In genomic region chr5:88140863-88141694, GRCh38 we compare ENCODE assay signal across 8 cellular contexts.
DNase-seq lines count a peak whose midpoint lies in the region; ATAC-seq and TF ChIP-seq lines count a peak whose summit lies in the region.

No MANE protein-coding gene starts in this region.

- no peak overlapping the region for H3K27ac Mint-ChIP-seq in T-cell

- POLR2A ChIA-PET in T-cell (lab: Charles Lee): interaction anchor here in 1 of 2 donors (0.6 to 0.7 kb wide), 3 partner anchors 267 to 547 kb away, joined by 3 to 12 read pairs (median 3); no protein-coding TSS in a partner anchor

- intact Hi-C loops in prostate gland (cut with DNase I): loop anchor here (5.0 kb wide), 2 partner anchors 536 to 551 kb away; no protein-coding TSS in a partner anchor

- H3K36me3 ChIP-seq in right atrium auricular region (no peaks in the 10 kb centered on the region), prostate gland (no peaks in the 10 kb centered on the region)

- ATAC-seq in HG02885 (IDR thresholded peaks at IDR 0.05; ENCODE audit: poor library complexity, unreplicated experiment) (peak; percentile 87), T-cell (replicated peaks in 1 of 4) (peak; percentile 81 to 92 (median 87))

- H3K9me3 ChIP-seq in right atrium auricular region (no peaks in the 10 kb centered on the region), prostate gland (no peaks in the 10 kb centered on the region)

- H3K27me3 ChIP-seq in right atrium auricular region (peaks cover 4 to 19% of the 10 kb centered on the region in 2 donors), prostate gland (replicated peaks; ENCODE audit: insufficient read depth) (no peaks in the 10 kb centered on the region)

- CTCF ChIA-PET in T-cell (lab: Charles Lee): interaction anchor here (0.6 to 1.3 kb wide), 3 partner anchors 70 to 360 kb away, joined by 3 to 4 read pairs (median 4); no protein-coding TSS in a partner anchor

- peaks cover 17 to 21% (median 20%) of the 10 kb centered on the region in 3 donors for H3K4me1 Mint-ChIP-seq in T-cell

- in situ Hi-C loops in GM13976 (cut with MboI; ENCODE audit: low sequenced_read_pairs, unreplicated experiment): loop anchor here (10.0 kb wide), 1 partner anchor 534 kb away; no protein-coding TSS in a partner anchor

- TF ChIP-seq CTCF in GM13976 (IDR thresholded peaks at IDR 0.05; ENCODE audit: borderline replicate concordance, control extremely low read depth, extremely low read depth, insufficient read depth, missing control alignments) (peak; percentile 60), right atrium auricular region (IDR thresholded peaks at IDR 0.05) (peak; percentile 69 to 88), prostate gland (IDR thresholded peaks at IDR 0.05) (peak; percentile 61 to 82 (median 66))

- H3K27me3 Mint-ChIP-seq in T-cell: peaks cover 5 to 17% of the 10 kb centered on the region in 2 donors

- WGBS in prostate gland: 1% methylated on average over 45 of the region's 45 CpGs

- H3K27ac ChIP-seq in angular gyrus (ENCODE audit: low read depth, low read length) (peak overlapping the region; percentile 97), right atrium auricular region (peak overlapping the region in 1 of 2 donors; percentile 53), prostate gland (peak overlapping the region; percentile 48 to 66)

- no peak for TF ChIP-seq POLR2A in prostate gland (IDR thresholded peaks at IDR 0.05)

- H3K36me3 Mint-ChIP-seq in T-cell: no peaks in the 10 kb centered on the region

- peak; percentile 88 for DNase-seq in GM13976 (ENCODE audit: low spot score)
- peak; percentile 94 for DNase-seq in NCI-H146 (lab: John Stamatoyannopoulos, UW)
- peak; percentile 30 to 89 (median 78) for DNase-seq in T-cell
- peak; percentile 98 for DNase-seq in right atrium auricular region (ENCODE audit: low spot score)
- peak; percentile 95 for DNase-seq in prostate gland (ENCODE audit: low spot score)
- DNase-seq in ureter (ENCODE audit: low spot score): peak; percentile 96

- H3K9me3 Mint-ChIP-seq in T-cell: peaks cover 0 to 5% (median 0%) of the 10 kb centered on the region in 3 donors

- H3K4me1 ChIP-seq in right atrium auricular region (peaks cover 0 to 50% of the 10 kb centered on the region in 2 donors), prostate gland (replicated peaks) (no peaks in the 10 kb centered on the region)

- no peak overlapping the region for H3K4me3 Mint-ChIP-seq in T-cell

- H3K4me3 ChIP-seq in right atrium auricular region: peak overlapping the region; percentile 42 to 60
- peak overlapping the region; percentile 35 to 36 for H3K4me3 ChIP-seq in prostate gland
